In the genomic region with DNA sequence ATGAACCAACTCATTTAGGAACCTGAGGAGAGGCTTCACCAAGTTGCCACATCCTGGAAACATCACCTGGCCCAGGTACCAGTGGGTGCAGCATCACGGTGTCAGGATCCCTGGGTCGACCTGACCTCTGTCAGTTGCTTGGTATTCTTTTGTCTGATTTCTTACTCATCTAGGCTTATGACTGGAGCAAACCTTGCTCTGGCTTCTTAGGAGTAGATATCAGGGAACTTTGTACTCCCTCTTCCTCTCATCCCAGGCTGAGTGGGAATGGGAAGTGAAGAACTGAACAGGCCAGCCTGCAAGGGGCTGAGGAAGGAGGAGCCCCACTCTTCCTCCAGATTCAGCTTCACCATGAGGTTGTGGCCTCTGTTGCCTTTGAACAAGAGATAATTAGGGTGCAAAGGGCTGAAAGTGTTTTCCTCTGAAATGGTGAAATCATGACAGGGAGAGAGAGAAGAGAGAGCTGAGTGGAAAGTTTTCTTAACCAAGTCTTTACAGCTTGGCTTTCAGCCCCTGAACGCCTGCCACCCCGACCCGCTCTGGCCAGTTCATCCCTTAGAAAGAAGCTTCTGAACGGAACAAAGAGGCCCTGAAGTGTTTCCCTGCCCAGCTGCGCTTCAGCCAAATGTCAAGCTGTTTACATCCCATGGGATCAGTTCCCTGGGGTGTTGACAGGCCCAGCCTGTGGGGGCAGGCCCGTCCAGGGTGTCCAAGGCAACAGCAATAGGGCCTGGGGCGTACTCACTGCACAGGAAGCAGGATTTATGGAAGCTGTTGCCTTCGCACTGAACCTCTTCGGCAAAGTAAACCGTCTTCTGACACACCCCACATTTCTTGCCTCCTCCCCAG, we compare ENCODE assay signal across 1 cellular context.
TF ChIP-seq lines count a peak whose summit lies in the region.

No MANE protein-coding gene starts in this region.

TF ChIP-seq in SK-N-SH, 30 proteins besides CTCF, POLR2A, EP300 and RAD21 (continued from another document):
- TF ChIP-seq IRF3 (IDR thresholded peaks at IDR 0.05; ENCODE audit: low read depth, low read length) (no peak), ZBTB33 (IDR thresholded peaks at IDR 0.05; ENCODE audit: borderline replicate concordance, low read depth) (no peak)
